ENCODE assay signal across 8 cellular contexts in the genomic region with DNA sequence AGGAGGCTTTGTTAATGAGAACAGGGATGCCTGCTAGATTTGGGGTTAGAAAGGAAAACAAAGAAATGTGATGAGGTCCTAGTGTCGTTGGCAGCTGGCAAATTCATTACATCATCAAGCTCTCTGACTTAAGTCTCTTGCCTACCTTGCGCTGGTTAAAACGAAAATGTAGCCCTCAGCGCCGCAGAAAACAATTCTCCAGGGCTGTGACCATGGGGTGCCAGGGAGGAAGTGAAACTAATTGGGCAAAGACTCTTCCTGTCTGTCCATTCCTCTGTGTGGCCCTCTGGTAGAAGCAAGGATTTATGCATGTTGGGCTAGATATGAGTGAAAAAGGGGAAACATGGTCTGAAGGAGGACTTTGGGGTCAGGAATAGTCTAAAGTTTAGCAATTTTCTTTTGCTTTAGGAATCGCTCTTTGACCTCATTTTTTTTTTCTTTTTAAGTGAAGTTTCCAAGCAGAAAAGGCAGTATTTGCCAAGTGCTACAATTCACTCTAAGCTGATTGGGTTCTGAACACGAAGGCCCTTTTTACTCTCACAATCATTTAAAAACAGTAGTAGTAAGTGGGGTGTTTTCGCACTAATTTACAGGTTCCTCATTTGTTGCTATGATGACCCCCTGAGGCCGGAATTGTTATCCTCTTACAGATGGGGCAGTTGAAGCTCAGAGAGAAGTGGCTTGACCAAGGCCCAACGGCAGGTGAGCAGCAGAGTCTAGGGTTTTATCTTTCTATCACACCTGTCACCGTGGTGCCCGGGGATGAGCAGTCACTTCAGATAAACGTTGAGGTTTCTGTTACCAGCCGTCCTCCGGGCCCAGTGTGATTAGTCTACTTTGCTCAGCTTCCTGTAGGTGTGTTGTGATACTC. TPM values are rescaled to one million over a fixed set of nuclear protein-coding genes. Genes with fewer than 3 reads are reported as not detected.
DNase-seq lines count a peak whose midpoint lies in the region; ATAC-seq and TF ChIP-seq lines count a peak whose summit lies in the region.

No MANE protein-coding gene starts in this region.

- H4K91ac ChIP-seq in mesenchymal stem cell (ENCODE audit: low read length), result no peak overlapping the region

- H3K4me1 ChIP-seq in right cardiac atrium (ENCODE audit: control insufficient read depth, insufficient read depth, low read length) (no peaks in the 10 kb centered on the region), ovary (ENCODE audit: insufficient read depth) (no peaks in the 10 kb centered on the region), mesenchymal stem cell (ENCODE audit: control insufficient read depth, insufficient read depth, low read depth, low read length) (no peaks in the 10 kb centered on the region)

- no peaks in the 10 kb centered on the region for H3K27me3 Mint-ChIP-seq in stimulated activated naive CD8-positive, alpha-beta T cell treated with anti-CD3 and anti-CD28 coated beads, Interleukin-15, Interleukin-2, amounts not matched to agents 100 ng/mL and 50 ng/mL, for 24 hours

- no peak for TF ChIP-seq POLR2A in ovary (IDR thresholded peaks at IDR 0.05)

- no peak for TF ChIP-seq CTCF in ovary (IDR thresholded peaks at IDR 0.05)

- ATAC-seq in right cardiac atrium (peak; percentile 38 to 60), GM19455 (IDR thresholded peaks at IDR 0.05; ENCODE audit: unreplicated experiment) (no peak)

- H3K36me3 ChIP-seq in ovary, result no peaks in the 10 kb centered on the region
- no peaks in the 10 kb centered on the region for H3K36me3 ChIP-seq in mesenchymal stem cell (ENCODE audit: control insufficient read depth in 1 of 2, insufficient read depth in 2 of 2, low read depth in 1 of 2, low read length in 2 of 2)

- no peak overlapping the region for H3K27ac ChIP-seq in right cardiac atrium (ENCODE audit: low read length)
- H3K27ac ChIP-seq in ovary, result no peak overlapping the region
- no peak overlapping the region for H3K27ac ChIP-seq in mesenchymal stem cell (ENCODE audit: low read length, poor library complexity, severe bottlenecking)

- DNase-seq in activated naive CD4-positive, alpha-beta T cell treated with Interleukin-2 at 50 U/mL for 16 hours, result peak; percentile 67
- no peak for DNase-seq in activated naive CD4-positive, alpha-beta T cell (lab: John Stamatoyannopoulos, UW)
- peak; percentile 67 for DNase-seq in activated CD4-positive, alpha-beta T cell treated with anti-CD3 and anti-CD28 coated beads for 1 hour
- peak in 1 of 3 donors; percentile 56 for DNase-seq in right cardiac atrium
- DNase-seq in ovary, result no peak
- no peak for DNase-seq in mesenchymal stem cell

- no peak overlapping the region for H3K4ac ChIP-seq in mesenchymal stem cell (ENCODE audit: low read depth in 1 of 2, low read length in 2 of 2)

- no peak overlapping the region for H2BK120ac ChIP-seq in mesenchymal stem cell (ENCODE audit: low read depth, low read length)

- no peak overlapping the region for H3K18ac ChIP-seq in mesenchymal stem cell (ENCODE audit: low read depth in 1 of 2, low read length in 2 of 2)

- H2BK5ac ChIP-seq in mesenchymal stem cell (ENCODE audit: low read depth, low read length, poor library complexity, severe bottlenecking), result no peak overlapping the region

- no peak overlapping the region for H3K4me2 ChIP-seq in mesenchymal stem cell (ENCODE audit: low read length, poor library complexity, severe bottlenecking)

- H3K23ac ChIP-seq in mesenchymal stem cell (ENCODE audit: low read length in 2 of 2), result no peak overlapping the region

- H3K4me3 ChIP-seq in right cardiac atrium (ENCODE audit: low read length) (no peak overlapping the region), ovary (no peak overlapping the region), mesenchymal stem cell (ENCODE audit: insufficient read depth in 1 of 2, low read depth in 1 of 2, low read length in 2 of 2) (no peak overlapping the region)

- H4K8ac ChIP-seq in mesenchymal stem cell (ENCODE audit: low read length), result no peak overlapping the region

- peak overlapping the region; percentile 80 for H3K4me3 Mint-ChIP-seq in stimulated activated naive CD8-positive, alpha-beta T cell treated with anti-CD3 and anti-CD28 coated beads, Interleukin-15, Interleukin-2, amounts not matched to agents 100 ng/mL and 50 ng/mL, for 24 hours

- no peak overlapping the region for H2BK12ac ChIP-seq in mesenchymal stem cell (ENCODE audit: low read length in 2 of 2)

- no peak overlapping the region for H2BK15ac ChIP-seq in mesenchymal stem cell (ENCODE audit: low read depth, poor library complexity, severe bottlenecking)

- H3K36me3 Mint-ChIP-seq in stimulated activated naive CD8-positive, alpha-beta T cell treated with anti-CD3 and anti-CD28 coated beads, Interleukin-15, Interleukin-2, amounts not matched to agents 100 ng/mL and 50 ng/mL, for 24 hours (ENCODE audit: low read depth), result peaks cover 10% of the 10 kb centered on the region

- H3K79me1 ChIP-seq in mesenchymal stem cell (replicated peaks; ENCODE audit: low read length, poor library complexity, severe bottlenecking), result no peaks in the 10 kb centered on the region

- 58% methylated on average over 15 of the region's 15 CpGs for WGBS in right cardiac atrium
- WGBS in ovary, 3 donors, result 75 to 79% (median 77%) methylated on average over 15 of the region's 15 CpGs
- WGBS in mesenchymal stem cell, result 84% methylated on average over 11 of the region's 15 CpGs

- H2AFZ ChIP-seq in mesenchymal stem cell (ENCODE audit: low read depth, low read length), result no peak overlapping the region

- no peak for TF ChIP-seq EP300 in ovary (IDR thresholded peaks at IDR 0.05)

- no peak overlapping the region for H3K14ac ChIP-seq in mesenchymal stem cell (ENCODE audit: low read length in 2 of 2)

- no peaks in the 10 kb centered on the region for H3K27me3 ChIP-seq in right cardiac atrium (ENCODE audit: control insufficient read depth, insufficient read depth)
- no peaks in the 10 kb centered on the region for H3K27me3 ChIP-seq in ovary
- H3K27me3 ChIP-seq in mesenchymal stem cell (ENCODE audit: control insufficient read depth in 1 of 2, insufficient read depth in 1 of 2, low read length in 2 of 2), result no peaks in the 10 kb centered on the region

- H3K9me3 ChIP-seq in right cardiac atrium (ENCODE audit: control insufficient read depth, low read length), result peaks cover 5% of the 10 kb centered on the region
- no peaks in the 10 kb centered on the region for H3K9me3 ChIP-seq in ovary
- H3K9me3 ChIP-seq in mesenchymal stem cell (ENCODE audit: control insufficient read depth, low read length), result peaks cover 7% of the 10 kb centered on the region

- H3K9ac ChIP-seq in mesenchymal stem cell (ENCODE audit: low read length), result no peak overlapping the region

- peaks cover 92% of the 10 kb centered on the region for H3K4me1 Mint-ChIP-seq in stimulated activated naive CD8-positive, alpha-beta T cell treated with anti-CD3 and anti-CD28 coated beads, Interleukin-15, Interleukin-2, amounts not matched to agents 100 ng/mL and 50 ng/mL, for 24 hours (ENCODE audit: low read depth)

- intact Hi-C loops in right cardiac atrium (cut with DNase I) (loop anchor here (5.0 to 10.0 kb wide), 4 partner anchors 153 to 613 kb away; a partner anchor contains a TSS), ovary (cut with DNase I) (loop anchor here in 2 of 4 donors (5.0 to 10.0 kb wide), 3 partner anchors 151 to 251 kb away; a partner anchor contains a TSS)

- peaks cover 7% of the 10 kb centered on the region for H3K9me3 Mint-ChIP-seq in stimulated activated naive CD8-positive, alpha-beta T cell treated with anti-CD3 and anti-CD28 coated beads, Interleukin-15, Interleukin-2, amounts not matched to agents 100 ng/mL and 50 ng/mL, for 24 hours

- H2AK5ac ChIP-seq in mesenchymal stem cell (ENCODE audit: low read length, severe bottlenecking), result no peak overlapping the region

- peak overlapping the region; percentile 94 for H3K27ac Mint-ChIP-seq in stimulated activated naive CD8-positive, alpha-beta T cell treated with anti-CD3 and anti-CD28 coated beads, Interleukin-15, Interleukin-2, amounts not matched to agents 100 ng/mL and 50 ng/mL, for 24 hours

RNA-seq across cellular contexts. Expression of a gene that starts 27.3 kb away (rescaled TPM):
- not detected for total RNA-seq in right cardiac atrium
- polyA plus RNA-seq in right cardiac atrium, result not detected
- under 1 TPM in 1 of 7 donors, not detected in 6; 0.13 TPM for total RNA-seq in ovary
- polyA plus RNA-seq in ovary, result not detected
- 0.14 TPM for polyA plus RNA-seq in mesenchymal stem cell (2013, experiment 1 of 2)
- 0.18 TPM for polyA plus RNA-seq in mesenchymal stem cell (2013, experiment 2 of 2)

Comparison
In these comparisons a context has a peak if more than half of its experiments do, and no peak if none do; other contexts are left out.
1. DNase-seq: peak in activated naive CD4-positive, alpha-beta T cell treated with Interleukin-2 at 50 U/mL for 16 hours (single experiment) and activated CD4-positive, alpha-beta T cell treated with anti-CD3 and anti-CD28 coated beads for 1 hour (single experiment); none in activated naive CD4-positive, alpha-beta T cell (0 of 4), ovary (0 of 5) and mesenchymal stem cell (single experiment).